Comparison of ENCODE assay signal across 8 cellular contexts in genomic region chr1:62686822-62687221, GRCh38. TPM values are rescaled to one million over a fixed set of nuclear protein-coding genes. Genes with fewer than 3 reads are reported as not detected.
A peak's percentile ranks its signal among the peaks of the same experiment; 100 is the strongest.
DNase-seq lines count a peak whose midpoint lies in the region; ATAC-seq and TF ChIP-seq lines count a peak whose summit lies in the region.

No MANE protein-coding gene starts in this region.

- no peaks in the 10 kb centered on the region for H3K9me3 ChIP-seq in CD4-positive, alpha-beta memory T cell (ENCODE audit: control insufficient read depth in 1 of 2, low read length in 2 of 2)
- no peaks in the 10 kb centered on the region for H3K9me3 ChIP-seq in colonic mucosa

- DNase-seq in CD4-positive, alpha-beta memory T cell = peak in 1 of 5 donors; percentile 3
- DNase-seq in NCI-H146 treated with DMSO at 0.1 percent for 48 hours (lab: John Stamatoyannopoulos, UW; ENCODE audit: unreplicated experiment) = peak; percentile 0
- DNase-seq in colonic mucosa = no peak
- no peak for DNase-seq in NCI-H2029 treated with DMSO at 0.1 percent for 48 hours (lab: John Stamatoyannopoulos, UW)
- no peak for DNase-seq in NCI-H226
- DNase-seq in AG20443 (ENCODE audit: low spot score) = no peak

- H3K27ac ChIP-seq in CD4-positive, alpha-beta memory T cell (ENCODE audit: low read depth, low read length) = no peak overlapping the region
- no peak overlapping the region for H3K27ac ChIP-seq in colonic mucosa

- peak overlapping the region in 1 of 2 donors; percentile 87 for H3K9ac ChIP-seq in colonic mucosa (ENCODE audit: low read depth in 2 of 2, low read length in 2 of 2)

- POLR2A ChIA-PET in CD4-positive, alpha-beta memory T cell (lab: Charles Lee; ENCODE audit: partially characterized antibody) = no interaction called here

- no peak for TF ChIP-seq CTCF in colonic mucosa (IDR thresholded peaks at IDR 0.05)
- no peak for TF ChIP-seq CTCF in nephron (IDR thresholded peaks at IDR 0.05; ENCODE audit: unreplicated experiment in 3 of 3)

- no peaks in the 10 kb centered on the region for H3K9me3 Mint-ChIP-seq in CD4-positive, alpha-beta memory T cell
- no peaks in the 10 kb centered on the region for H3K9me3 Mint-ChIP-seq in nephron

- no peaks in the 10 kb centered on the region for H3K36me3 ChIP-seq in CD4-positive, alpha-beta memory T cell (ENCODE audit: insufficient read depth, low read length)
- no peaks in the 10 kb centered on the region for H3K36me3 ChIP-seq in colonic mucosa

- peak overlapping the region in 6 of 7 donors; percentile 6 to 96 (median 92) for H3K27ac Mint-ChIP-seq in CD4-positive, alpha-beta memory T cell
- peak overlapping the region; percentile 98 to 99 (median 99) for H3K27ac Mint-ChIP-seq in nephron

- H3K27me3 Mint-ChIP-seq in CD4-positive, alpha-beta memory T cell = peaks cover 0 to 2% of the 10 kb centered on the region in 2 donors
- H3K27me3 Mint-ChIP-seq in nephron (ENCODE audit: low read depth) = no peaks in the 10 kb centered on the region

- H3K4me3 Mint-ChIP-seq in CD4-positive, alpha-beta memory T cell = peak overlapping the region; percentile 95 to 98 (median 96)
- peak overlapping the region; percentile 92 to 100 (median 98) for H3K4me3 Mint-ChIP-seq in nephron

- ATAC-seq in HG03135 (IDR thresholded peaks at IDR 0.05; ENCODE audit: unreplicated experiment) = no peak

- CTCF ChIA-PET in CD4-positive, alpha-beta memory T cell (lab: Charles Lee; ENCODE audit: partially characterized antibody) = no interaction called here

- H3K4me1 ChIP-seq in CD4-positive, alpha-beta memory T cell (ENCODE audit: insufficient read depth, low read length) = peaks cover 6% of the 10 kb centered on the region
- peaks cover 7% of the 10 kb centered on the region for H3K4me1 ChIP-seq in colonic mucosa

- H3K36me3 Mint-ChIP-seq in CD4-positive, alpha-beta memory T cell = peaks cover 0 to 7% of the 10 kb centered on the region in 2 donors
- H3K36me3 Mint-ChIP-seq in nephron (ENCODE audit: low read depth) = peaks cover 10% of the 10 kb centered on the region

- H3K4me1 Mint-ChIP-seq in CD4-positive, alpha-beta memory T cell = peaks cover 20 to 37% (median 27%) of the 10 kb centered on the region in 4 donors
- peaks cover 44% of the 10 kb centered on the region for H3K4me1 Mint-ChIP-seq in nephron

- intact Hi-C loops in CD4-positive, alpha-beta memory T cell (cut with micrococcal nuclease) = loop anchor here (5.0 kb wide), 2 partner anchors 250 to 905 kb away; partner anchors contain the start of genes PGM1 and USP1
- intact Hi-C loops in colonic mucosa (cut with DNase I) = no loop called here

- H3K4me3 ChIP-seq in CD4-positive, alpha-beta memory T cell (ENCODE audit: low read length in 2 of 2) = no peak overlapping the region
- peak overlapping the region; percentile 81 for H3K4me3 ChIP-seq in colonic mucosa

- H3K27me3 ChIP-seq in CD4-positive, alpha-beta memory T cell (ENCODE audit: insufficient read depth, low read length) = no peaks in the 10 kb centered on the region
- no peaks in the 10 kb centered on the region for H3K27me3 ChIP-seq in colonic mucosa

RNA-seq across cellular contexts. Expression of gene DOCK7, which starts 1.4 kb away (rescaled TPM):
- 10 to 100 TPM; 17.4 to 20.8 TPM for total RNA-seq in CD4-positive, alpha-beta memory T cell
- 1 to 10 TPM; 4.3 to 4.5 TPM for polyA plus RNA-seq in CD4-positive, alpha-beta memory T cell
- total RNA-seq in colonic mucosa = 10 to 100 TPM; 44.9 to 53.7 TPM
